ENCODE assay signal across 13 cellular contexts in the genomic region with DNA sequence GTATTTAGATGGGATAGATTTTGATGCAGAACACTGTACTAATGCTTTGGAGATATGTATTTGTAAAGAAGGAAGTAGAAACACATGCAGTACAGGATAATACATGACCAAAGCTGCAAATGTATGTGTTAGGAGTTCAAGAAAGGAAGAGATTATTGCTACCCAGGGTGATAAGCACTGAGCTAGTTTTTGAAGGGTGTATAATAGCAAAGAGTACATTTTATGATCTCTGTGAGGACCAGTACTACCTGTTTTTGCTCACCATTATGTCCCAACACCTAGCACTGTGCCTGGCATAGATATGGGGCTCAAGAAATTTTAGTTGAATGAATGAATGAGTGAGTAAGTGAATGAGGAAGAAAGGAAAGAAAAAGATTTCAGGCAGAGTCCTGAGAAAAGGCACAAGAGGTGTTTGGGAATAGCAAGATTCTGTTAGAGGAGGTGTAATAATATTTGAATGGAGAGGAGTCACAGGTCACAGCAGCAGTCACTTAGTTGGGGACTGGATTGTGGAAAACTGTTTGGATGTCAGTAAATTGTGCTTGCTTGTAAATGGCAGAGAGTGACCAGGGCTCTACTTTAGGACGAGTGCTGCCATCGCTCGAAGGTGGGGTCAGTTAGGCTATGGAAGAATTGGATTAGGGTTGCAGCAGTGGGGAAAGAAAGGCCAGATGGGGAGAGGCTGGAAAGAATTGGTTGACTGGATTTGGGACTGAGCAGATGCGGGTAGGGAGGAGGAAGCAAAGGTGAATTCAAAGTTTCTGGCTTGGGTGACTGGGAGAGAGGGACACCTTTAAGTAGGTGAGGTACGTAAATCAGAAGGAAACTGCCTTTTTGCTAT. TPM values are rescaled to one million over a fixed set of nuclear protein-coding genes. Genes with fewer than 3 reads are reported as not detected.
DNase-seq lines count a peak whose midpoint lies in the region; ATAC-seq, FAIRE-seq and TF ChIP-seq lines count a peak whose summit lies in the region.
"Had no signal": no experiment of that assay in that cellular context is flagged by ENCODE, and none has a peak within 500 bp of the region (broad histone marks: within the 10 kb centered on the region; RNA-seq: fewer than 3 reads in every experiment).

No MANE protein-coding gene starts in this region.

- H3K4me3 ChIP-seq in CD8-positive, alpha-beta T cell (ENCODE audit: low read depth, low read length), result no peak overlapping the region
- H3K4me3 ChIP-seq in Loucy (ENCODE audit: low read length, poor library complexity, severe bottlenecking), result no peak overlapping the region
- H3K4me3 ChIP-seq in K562, result no peak overlapping the region
- H3K4me3 ChIP-seq in suprapubic skin, result no peak overlapping the region
- H3K4me3 ChIP-seq: hepatocyte had no signal

- no peak for DNase-seq in CD8-positive, alpha-beta T cell
- DNase-seq in K562 (ENCODE audit: extremely low read depth in 1 of 4, low spot score in 3 of 4) (no peak), iPS-NIHi7 (ENCODE audit: extremely low spot score) (no peak), NCI-H128 (lab: John Stamatoyannopoulos, UW; ENCODE audit: unreplicated experiment) (no peak), suprapubic skin (ENCODE audit: low spot score in 2 of 2) (no peak)
- no peak for DNase-seq in naive thymus-derived CD8-positive, alpha-beta T cell
- DNase-seq: NCI-H2171; stimulated activated CD8-positive, alpha-beta memory T cell treated with anti-CD3 and anti-CD28 coated beads, Interleukin-4, amount 100 ng/mL, for 48 hours had no signal

- intact Hi-C loops in CD8-positive, alpha-beta T cell (cut with DNase I, micrococcal nuclease), result loop anchor here in 1 of 2 experiments (1.0 kb wide), 1 partner anchor 8 kb away; no protein-coding TSS in a partner anchor
- intact Hi-C loops in K562 (cut with micrococcal nuclease), result no loop called here

- H3K27ac ChIP-seq in CD8-positive, alpha-beta T cell (ENCODE audit: low read depth, low read length), result no peak overlapping the region
- H3K27ac ChIP-seq in K562 (ENCODE audit: extremely low read depth, low read depth, low read length), result peak overlapping the region; percentile 61
- no peak overlapping the region for H3K27ac ChIP-seq in suprapubic skin
- H3K27ac ChIP-seq: hepatocyte, KMS-11 had no signal

- H3K27me3 ChIP-seq in CD8-positive, alpha-beta T cell (ENCODE audit: insufficient read depth, low read length), result no peaks in the 10 kb centered on the region
- H3K27me3 ChIP-seq in Loucy (ENCODE audit: insufficient read depth, low read length, poor library complexity, severe bottlenecking), result no peaks in the 10 kb centered on the region
- H3K27me3 ChIP-seq in K562 (ENCODE audit: control insufficient read depth in 2 of 2, insufficient read depth in 2 of 2, low read length in 2 of 2), result no peaks in the 10 kb centered on the region
- no peaks in the 10 kb centered on the region for H3K27me3 ChIP-seq in suprapubic skin
- H3K27me3 ChIP-seq: hepatocyte had no signal

- H3K27ac Mint-ChIP-seq in CD8-positive, alpha-beta T cell, result peak overlapping the region; percentile 88
- H3K27ac Mint-ChIP-seq in naive thymus-derived CD8-positive, alpha-beta T cell, result peak overlapping the region; percentile 31 to 85 (median 73)

- no peaks in the 10 kb centered on the region for H3K9me3 Mint-ChIP-seq in CD8-positive, alpha-beta T cell
- no peaks in the 10 kb centered on the region for H3K9me3 Mint-ChIP-seq in naive thymus-derived CD8-positive, alpha-beta T cell

- no peaks in the 10 kb centered on the region for H3K27me3 Mint-ChIP-seq in CD8-positive, alpha-beta T cell (ENCODE audit: low read depth)
- no peaks in the 10 kb centered on the region for H3K27me3 Mint-ChIP-seq in naive thymus-derived CD8-positive, alpha-beta T cell

- H3K4me2 ChIP-seq in Loucy (ENCODE audit: low read depth, low read length, poor library complexity, severe bottlenecking) (peak overlapping the region; percentile 36), K562 (ENCODE audit: insufficient read depth, low read length) (peak overlapping the region; percentile 75)
- H3K4me2 ChIP-seq: hepatocyte, KMS-11 had no signal

- no peak for TF ChIP-seq CTCF in CD8-positive, alpha-beta T cell (IDR thresholded peaks at IDR 0.05)
- no peak for TF ChIP-seq CTCF in Loucy (conservative IDR thresholded peaks at IDR 0.05; ENCODE audit: low read length)
- no peak for TF ChIP-seq CTCF in K562 (IDR thresholded peaks at IDR 0.05 in 2 of 3, conservative IDR thresholded peaks at IDR 0.05 in 1 of 3; ENCODE audit: insufficient read depth in 2 of 3, low read depth in 1 of 3, low read length in 3 of 3)
- TF ChIP-seq CTCF in suprapubic skin (IDR thresholded peaks at IDR 0.05), result no peak

- BruUV-seq in K562 (replicated peaks; lab: Mats Ljungman, UMichigan), result no TSS peak

- peaks cover 70% of the 10 kb centered on the region for H3K36me3 Mint-ChIP-seq in CD8-positive, alpha-beta T cell
- peaks cover 0 to 77% (median 11%) of the 10 kb centered on the region in 3 donors for H3K36me3 Mint-ChIP-seq in naive thymus-derived CD8-positive, alpha-beta T cell

- CTCF ChIA-PET in CD8-positive, alpha-beta T cell (lab: Charles Lee), result interaction anchor here (0.6 to 1.7 kb wide), 4 partner anchors 9 to 99 kb away, joined by 3 to 5 read pairs (median 4); a partner anchor contains a TSS
- CTCF ChIA-PET in K562 (lab: Yijun Ruan, JAX; ENCODE audit: low intra/inter-chr PET ratio), result no interaction called here

- no peak overlapping the region for H2AFZ ChIP-seq in Loucy (ENCODE audit: low read length)
- H2AFZ ChIP-seq in K562 (ENCODE audit: low read depth, low read length), result peak overlapping the region; percentile 48
- H2AFZ ChIP-seq: hepatocyte had no signal

- H3K79me2 ChIP-seq in Loucy (ENCODE audit: insufficient read depth, low read length) (peaks cover 75% of the 10 kb centered on the region), K562 (ENCODE audit: control insufficient read depth, insufficient read depth, low read length) (peaks cover 92% of the 10 kb centered on the region)

- H3F3A ChIP-seq in Loucy (ENCODE audit: low read depth), result no peaks in the 10 kb centered on the region

- TF ChIP-seq POLR2A in K562 (conservative IDR thresholded peaks at IDR 0.05) (no peak), suprapubic skin (IDR thresholded peaks at IDR 0.05) (no peak)

- H4K20me1 ChIP-seq in Loucy (ENCODE audit: insufficient read depth, low read length, poor library complexity, severe bottlenecking) (peaks cover 3% of the 10 kb centered on the region), K562 (replicated peaks; ENCODE audit: control insufficient read depth, insufficient read depth, low read length) (no peaks in the 10 kb centered on the region; the same call in 1 of the 2 replicates)

- H3K9me3 ChIP-seq in CD8-positive, alpha-beta T cell (ENCODE audit: low read length), result no peaks in the 10 kb centered on the region
- H3K9me3 ChIP-seq in Loucy (ENCODE audit: insufficient read depth, low read depth, low read length) (no peaks in the 10 kb centered on the region), K562 (replicated peaks; ENCODE audit: control insufficient read depth, insufficient read depth, low read depth, low read length) (no peaks in the 10 kb centered on the region), suprapubic skin (no peaks in the 10 kb centered on the region)

- H3K9me1 ChIP-seq in K562 (ENCODE audit: control insufficient read depth, insufficient read depth, low read length), result no peaks in the 10 kb centered on the region

- peaks cover 66% of the 10 kb centered on the region for H3K4me1 ChIP-seq in CD8-positive, alpha-beta T cell (ENCODE audit: insufficient read depth, low read length)
- H3K4me1 ChIP-seq in Loucy (ENCODE audit: insufficient read depth, low read length, poor library complexity, severe bottlenecking) (peaks cover 42% of the 10 kb centered on the region), K562 (replicated peaks in 1 of 2; ENCODE audit: control insufficient read depth in 2 of 2, insufficient read depth in 2 of 2, low read length in 2 of 2) (peaks cover 8 to 43% of the 10 kb centered on the region in 2 experiments), suprapubic skin (peaks cover 28% of the 10 kb centered on the region)

- no peak for FAIRE-seq in K562 (lab: Jason Lieb, UNC)
- FAIRE-seq: GM12892 had no signal

- H3K36me3 ChIP-seq in CD8-positive, alpha-beta T cell (ENCODE audit: insufficient read depth, low read length), result peaks cover 14% of the 10 kb centered on the region
- H3K36me3 ChIP-seq in Loucy (ENCODE audit: insufficient read depth, low read length) (peaks cover under 1% of the 10 kb centered on the region; the same call in 1 of the 2 replicates), K562 (ENCODE audit: control insufficient read depth, insufficient read depth, low read length) (peaks cover 39% of the 10 kb centered on the region), suprapubic skin (no peaks in the 10 kb centered on the region)

- peak overlapping the region; percentile 27 for H3K4me3 Mint-ChIP-seq in CD8-positive, alpha-beta T cell
- peak overlapping the region in 9 of 10 donors; percentile 4 to 61 (median 37) for H3K4me3 Mint-ChIP-seq in naive thymus-derived CD8-positive, alpha-beta T cell

- H3K9ac ChIP-seq in Loucy (ENCODE audit: low read depth, low read length, poor library complexity, severe bottlenecking), result no peak overlapping the region
- H3K9ac ChIP-seq in K562 (ENCODE audit: insufficient read depth in 1 of 2, low read depth in 2 of 2, low read length in 2 of 2), result peak overlapping the region; percentile 76 to 97; a peak in 3 of 4 replicates
- H3K9ac ChIP-seq: KMS-11 had no signal

- POLR2A ChIA-PET in CD8-positive, alpha-beta T cell (lab: Charles Lee), result no interaction called here
- POLR2A ChIA-PET in K562 (lab: Yijun Ruan, JAX), result interaction anchor here (1.3 to 6.6 kb wide), 6 partner anchors 8 to 71 kb away, joined by 3 to 136 read pairs (median 15); a partner anchor contains a TSS
- POLR2A ChIA-PET in naive thymus-derived CD8-positive, alpha-beta T cell (lab: Charles Lee), result no interaction called here

- 31% methylated on average over 5 of the region's 5 CpGs for WGBS in K562 (ENCODE audit: insufficient coverage, low coverage, missing lambda C conversion rate)
- 90% methylated on average over 5 of the region's 5 CpGs for WGBS in suprapubic skin

- no peaks in the 10 kb centered on the region for H3K9me2 ChIP-seq in Loucy (replicated peaks; ENCODE audit: low read depth, low read length)

- ATAC-seq in CD8-positive, alpha-beta T cell, result no peak
- ATAC-seq in K562 (peak; percentile 1; the same call in 1 of the 3 replicates), HG03520 (IDR thresholded peaks at IDR 0.05; ENCODE audit: unreplicated experiment) (no peak)
- ATAC-seq in naive thymus-derived CD8-positive, alpha-beta T cell, result no peak

- in situ Hi-C loops in K562 (cut with MboI), result no loop called here

- TF ChIP-seq RAD21 in K562 (CRISPR knock-in tag; conservative IDR thresholded peaks at IDR 0.05 in 1 of 2, IDR thresholded peaks at IDR 0.05 in 1 of 2), result no peak

- TF ChIP-seq EP300 in K562 (IDR thresholded peaks at IDR 0.05; ENCODE audit: low read length) (no peak), suprapubic skin (IDR thresholded peaks at IDR 0.05) (no peak)

- peaks cover 86% of the 10 kb centered on the region for H3K4me1 Mint-ChIP-seq in CD8-positive, alpha-beta T cell (ENCODE audit: low read depth)
- peaks cover 47 to 90% (median 78%) of the 10 kb centered on the region in 4 donors for H3K4me1 Mint-ChIP-seq in naive thymus-derived CD8-positive, alpha-beta T cell

RNA-seq across cellular contexts. Expression of a gene that starts 9.2 kb away (rescaled TPM):
- 100 to 1,000 TPM; 136 to 144 TPM for total RNA-seq in CD8-positive, alpha-beta T cell
- 151 and 280 TPM in 2 replicates for total RNA-seq in K562 (2011; cell fraction: chromatin; rRNA removed; ENCODE audit: low replicate concordance)
- 66.0 and 81.3 TPM in 2 replicates for total RNA-seq in K562 (2011; cell fraction: nucleolus; rRNA removed)
- 113 TPM in 2 replicates for total RNA-seq in K562 (2011; cell fraction: nucleoplasm; rRNA removed)
- 20.7 and 23.6 TPM in 2 replicates for total RNA-seq in K562 (2014; rRNA removed)
- 50.9 and 56.3 TPM in 2 replicates for total RNA-seq in K562 (2014; rRNA removed; fragmentation: Illumina TruSeq; extraction: Trizol)
- 38.7 and 42.7 TPM in 2 replicates for total RNA-seq in K562 (2015; rRNA removed; fragmentation: Illumina TruSeq; extraction: Trizol)
- 28.4 and 30.9 TPM in 2 replicates for total RNA-seq in K562 (2021)
- 32.6 and 45.2 TPM in 2 replicates for polyA plus RNA-seq in K562 (2011; rRNA removed)
- polyA plus RNA-seq in K562 (2011; cell fraction: cytosol; rRNA removed), result 16.2 and 20.7 TPM in 2 replicates
- 39.5 and 41.7 TPM in 2 replicates for polyA plus RNA-seq in K562 (2011; cell fraction: nucleus; rRNA removed)
- polyA plus RNA-seq in K562 (2012), result 15.2 and 28.1 TPM in 2 replicates
- polyA plus RNA-seq in K562 (2014; fragmentation: Illumina TruSeq; extraction: Trizol), result 58.3 and 74.3 TPM in 2 replicates
- 10 to 100 TPM; 17.0 to 33.4 TPM for polyA plus RNA-seq in K562 (2014; fragmentation: Nextera tagmentation; extraction: Ambion mirVana)
- polyA plus RNA-seq in K562 (2014; rRNA removed), result 24.5 and 25.7 TPM in 2 replicates
- polyA minus RNA-seq in K562 (2011; rRNA and poly(A)+ RNA removed), result 87.6 and 93.7 TPM in 2 replicates
- polyA minus RNA-seq in K562 (2011; cell fraction: cytosol; rRNA and poly(A)+ RNA removed), result 21.4 and 28.6 TPM in 2 replicates
- 96.7 and 136 TPM in 2 replicates for polyA minus RNA-seq in K562 (2011; cell fraction: nucleus; rRNA and poly(A)+ RNA removed)
- 10 to 100 TPM; 61.9 to 63.4 TPM for total RNA-seq in naive thymus-derived CD8-positive, alpha-beta T cell
- 10 to 100 TPM; 17.1 to 31.5 (median 24.9) TPM for polyA plus RNA-seq in naive thymus-derived CD8-positive, alpha-beta T cell
- 10 to 100 TPM in 3 of 4 donors, 1 to 10 TPM in 1; 9.9 to 22.8 (median 17.5) TPM for total RNA-seq in suprapubic skin
